Comparison of ENCODE assay signal across 18 cellular contexts in genomic region chr17:78767806-78768205, GRCh38. TPM values are rescaled to one million over a fixed set of nuclear protein-coding genes. Genes with fewer than 3 reads are reported as not detected.
A peak's percentile ranks its signal among the peaks of the same experiment; 100 is the strongest.
DNase-seq lines count a peak whose midpoint lies in the region; ATAC-seq, FAIRE-seq and TF ChIP-seq lines count a peak whose summit lies in the region.
"Had no signal": no experiment of that assay in that cellular context is flagged by ENCODE, and none has a peak within 500 bp of the region (broad histone marks: within the 10 kb centered on the region; RNA-seq: fewer than 3 reads in every experiment).

No MANE protein-coding gene starts in this region.

- BruUV-seq in PC-3 (replicated peaks; lab: Mats Ljungman, UMichigan): no TSS peak

- no peaks in the 10 kb centered on the region for H3F3A ChIP-seq in PC-3 (ENCODE audit: low read length, unreplicated experiment)

- WGBS in psoas muscle, 3 donors: 12 to 18% (median 15%) methylated on average over 4 of the region's 4 CpGs

- no peaks in the 10 kb centered on the region for H3K9me3 Mint-ChIP-seq in CD4-positive, alpha-beta T cell
- H3K9me3 Mint-ChIP-seq: activated naive CD4-positive, alpha-beta T cell treated with anti-CD3 and anti-CD28 coated beads, Interleukin-2, amount 50 U/mL, for 24 hours; activated T-cell treated with anti-CD3 and anti-CD28 coated beads, Interleukin-2, amount 50 U/mL, for 72 hours; nephron had no signal

- H3K27ac Mint-ChIP-seq in CD4-positive, alpha-beta T cell: no peak overlapping the region
- H3K27ac Mint-ChIP-seq: activated naive CD4-positive, alpha-beta T cell treated with anti-CD3 and anti-CD28 coated beads, Interleukin-2, amount 50 U/mL, for 24 hours; activated T-cell treated with anti-CD3 and anti-CD28 coated beads, Interleukin-2, amount 50 U/mL, for 72 hours; nephron had no signal

- FAIRE-seq in GM19239 (lab: Jason Lieb, UNC): peak; percentile 64
- FAIRE-seq: astrocyte had no signal

- no peak overlapping the region for H3K9ac ChIP-seq in PC-3 (ENCODE audit: low read length)

- CTCF ChIA-PET in CD4-positive, alpha-beta T cell (lab: Charles Lee): no interaction called here
- CTCF ChIA-PET in PC-3 (lab: Charles Lee): no interaction called here

- no peak overlapping the region for H2AFZ ChIP-seq in PC-3 (ENCODE audit: low read length)

- no peaks in the 10 kb centered on the region for H4K20me1 ChIP-seq in PC-3 (ENCODE audit: low read length)

- ATAC-seq in CD4-positive, alpha-beta T cell (ENCODE audit: poor library complexity): no peak
- ATAC-seq in PC-3: peak; percentile 64
- peak; percentile 52 to 83 (median 70) for ATAC-seq in psoas muscle
- ATAC-seq in GM18907 (IDR thresholded peaks at IDR 0.05; ENCODE audit: unreplicated experiment): no peak
- no peak for ATAC-seq in GM21528 (IDR thresholded peaks at IDR 0.05; ENCODE audit: low FRiP score, unreplicated experiment)
- ATAC-seq: left colon had no signal

- H3K27me3 Mint-ChIP-seq in CD4-positive, alpha-beta T cell: no peaks in the 10 kb centered on the region
- H3K27me3 Mint-ChIP-seq: activated naive CD4-positive, alpha-beta T cell treated with anti-CD3 and anti-CD28 coated beads, Interleukin-2, amount 50 U/mL, for 24 hours had no signal

- intact Hi-C loops in CD4-positive, alpha-beta T cell (cut with DNase I, micrococcal nuclease): no loop called here
- intact Hi-C loops in PC-3 (cut with micrococcal nuclease): no loop called here
- intact Hi-C loops in psoas muscle (cut with DNase I): no loop called here

- peaks cover 40% of the 10 kb centered on the region for H3K79me2 ChIP-seq in PC-3 (ENCODE audit: low read length)

- no peaks in the 10 kb centered on the region for H3K9me2 ChIP-seq in PC-3 (replicated peaks; ENCODE audit: low read length)

- H3K4me1 Mint-ChIP-seq in CD4-positive, alpha-beta T cell (ENCODE audit: low read depth): peaks cover 29% of the 10 kb centered on the region

- H3K36me3 Mint-ChIP-seq in CD4-positive, alpha-beta T cell (ENCODE audit: low read depth): peaks cover 24% of the 10 kb centered on the region

- no peak overlapping the region for H3K4me3 ChIP-seq in PC-3 (ENCODE audit: low read length)
- H3K4me3 ChIP-seq in psoas muscle: no peak overlapping the region
- H3K4me3 ChIP-seq: tibial nerve had no signal

- POLR2A ChIA-PET in CD4-positive, alpha-beta T cell (lab: Charles Lee): interaction anchor here (0.8 to 11.1 kb wide), 4 partner anchors 8 to 42 kb away, joined by 3 to 106 read pairs (median 50); no protein-coding TSS in a partner anchor
- POLR2A ChIA-PET in PC-3 (lab: Charles Lee; ENCODE audit: unreplicated experiment): no interaction called here

- H3K4me1 ChIP-seq in PC-3 (ENCODE audit: insufficient read depth, low read length) (peaks cover 34% of the 10 kb centered on the region), psoas muscle (peaks cover 58% of the 10 kb centered on the region)

- no peaks in the 10 kb centered on the region for H3K27me3 ChIP-seq in CD4-positive, alpha-beta T cell (ENCODE audit: control insufficient read depth, insufficient read depth, low read length)
- H3K27me3 ChIP-seq in PC-3 (ENCODE audit: low read length): no peaks in the 10 kb centered on the region
- H3K27me3 ChIP-seq in psoas muscle (ENCODE audit: insufficient read depth in 3 of 3, low read length in 2 of 3): no peaks in the 10 kb centered on the region
- H3K27me3 ChIP-seq: tibial nerve had no signal

- no peak for DNase-seq in CD4-positive, alpha-beta T cell
- DNase-seq in GM19239 (ENCODE audit: insufficient read length, low spot score) (no peak), PC-3 (peak; percentile 56), psoas muscle (no peak), GM20000 (ENCODE audit: low spot score) (no peak)
- DNase-seq: activated CD4-positive, alpha-beta T cell treated with anti-CD3 and anti-CD28 coated beads for 1 hour; activated T-cell treated with anti-CD3 and anti-CD28 coated beads, Interleukin-2, amount 50 U/mL, for 72 hours; left colon; NCI-H1694; stimulated activated CD4-positive, alpha-beta T cell treated with anti-CD3 and anti-CD28 coated beads, Interleukin-2, amount 100 ng/mL, for 24 hours; stimulated activated naive CD4-positive, alpha-beta T cell had no signal

- H3K9me3 ChIP-seq in CD4-positive, alpha-beta T cell (ENCODE audit: control insufficient read depth, low read length): no peaks in the 10 kb centered on the region
- H3K9me3 ChIP-seq in PC-3 (ENCODE audit: low read length): no peaks in the 10 kb centered on the region
- H3K9me3 ChIP-seq in psoas muscle: no peaks in the 10 kb centered on the region
- H3K9me3 ChIP-seq: tibial nerve had no signal

- H3K4me3 Mint-ChIP-seq in CD4-positive, alpha-beta T cell: no peak overlapping the region
- H3K4me3 Mint-ChIP-seq: activated naive CD4-positive, alpha-beta T cell treated with anti-CD3 and anti-CD28 coated beads, Interleukin-2, amount 50 U/mL, for 24 hours; activated T-cell treated with anti-CD3 and anti-CD28 coated beads, Interleukin-2, amount 50 U/mL, for 72 hours; nephron had no signal

- peak overlapping the region; percentile 48 for H3K27ac ChIP-seq in CD4-positive, alpha-beta T cell (ENCODE audit: low read depth, low read length)
- H3K27ac ChIP-seq in PC-3 (ENCODE audit: low read length): peak overlapping the region; percentile 6; the same call in 1 of the 2 replicates
- peak overlapping the region; percentile 69 for H3K27ac ChIP-seq in psoas muscle
- H3K27ac ChIP-seq: HL-60, tibial nerve had no signal

- H3K4me2 ChIP-seq in PC-3 (ENCODE audit: low read length): peak overlapping the region; percentile 30

- no peak for TF ChIP-seq CTCF in CD4-positive, alpha-beta T cell (IDR thresholded peaks at IDR 0.05)
- TF ChIP-seq CTCF in PC-3 (conservative IDR thresholded peaks at IDR 0.05; ENCODE audit: low read depth, low read length): no peak
- TF ChIP-seq CTCF in psoas muscle (IDR thresholded peaks at IDR 0.05): no peak
- no peak for TF ChIP-seq CTCF in GM20000 (IDR thresholded peaks at IDR 0.05; ENCODE audit: extremely low read depth, missing control alignments)

- H3K36me3 ChIP-seq in PC-3 (ENCODE audit: low read depth, low read length): no peaks in the 10 kb centered on the region
- no peaks in the 10 kb centered on the region for H3K36me3 ChIP-seq in psoas muscle (ENCODE audit: insufficient read depth in 1 of 2, low read depth in 1 of 2)
- H3K36me3 ChIP-seq: tibial nerve had no signal

RNA-seq across cellular contexts. Expression of gene CYTH1, which starts 14.3 kb away (rescaled TPM):
- total RNA-seq in CD4-positive, alpha-beta T cell: 100 to 1,000 TPM; 521 to 525 TPM
- total RNA-seq in PC-3 (2014; rRNA removed): 29.7 and 37.7 TPM in 2 replicates
- total RNA-seq in psoas muscle: 10 to 100 TPM; 25.6 to 40.4 (median 34.0) TPM
- polyA plus RNA-seq in psoas muscle: 10 to 100 TPM; 18.7 to 38.0 (median 23.9) TPM

Comparison
In these comparisons a context has a peak if more than half of its experiments do, and no peak if none do; other contexts are left out.
1. ATAC-seq: peak in PC-3 (single experiment) and psoas muscle (4 of 4); none in CD4-positive, alpha-beta T cell (single experiment), GM18907 (single experiment) and GM21528 (single experiment).
2. H3K27ac ChIP-seq: peak in every context shown above with its lines; median percentile 69 in psoas muscle; 48 in CD4-positive, alpha-beta T cell; 6 in PC-3.
3. RNA of gene CYTH1, which starts 14.3 kb away (total RNA-seq): 521 to 525 TPM in CD4-positive, alpha-beta T cell; 25.6 to 40.4 TPM in psoas muscle and 29.7 to 37.7 TPM in PC-3; every median in the first group is over 10 times any median in the second.